In the genomic region with DNA sequence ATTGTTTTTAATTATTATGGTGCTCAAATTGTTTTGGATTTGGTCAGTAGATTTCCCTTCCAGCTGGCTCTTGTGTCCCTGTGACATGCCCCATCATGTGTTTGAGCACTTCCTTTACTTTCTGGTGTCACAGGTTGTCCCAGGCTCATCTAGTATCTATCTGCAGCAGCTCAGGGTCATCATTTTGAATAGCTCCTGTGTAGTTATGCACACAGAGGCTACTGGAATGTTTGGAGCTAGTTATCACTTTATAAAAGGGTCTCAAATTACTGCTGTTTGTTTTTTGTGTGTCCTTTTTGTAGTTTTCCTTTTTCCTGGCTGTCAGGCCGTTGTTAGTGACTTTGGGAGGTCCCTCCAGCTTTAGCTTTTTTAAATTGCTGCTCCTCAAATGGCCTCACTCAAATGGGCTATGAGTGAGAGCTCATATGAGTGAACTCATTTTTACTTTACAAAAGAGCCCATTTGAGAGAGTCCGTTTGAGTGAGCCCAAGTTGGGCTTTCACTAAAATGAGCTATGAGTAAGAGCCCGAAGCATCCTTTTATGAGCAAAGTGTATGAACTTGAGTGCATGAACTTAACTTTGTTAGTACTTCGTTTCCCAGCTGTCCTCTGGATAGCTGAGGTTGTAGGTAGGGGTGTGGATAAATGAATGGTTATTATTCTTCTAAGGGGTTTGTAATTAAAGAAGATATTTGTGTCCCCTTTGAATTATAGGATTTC, we compare ENCODE assay signal across 22 cellular contexts. TPM values are rescaled to one million over a fixed set of nuclear protein-coding genes. Genes with fewer than 3 reads are reported as not detected.
DNase-seq lines count a peak whose midpoint lies in the region; ATAC-seq and TF ChIP-seq lines count a peak whose summit lies in the region.
"Had no signal": no experiment of that assay in that cellular context is flagged by ENCODE, and none has a peak within 500 bp of the region (broad histone marks: within the 10 kb centered on the region; RNA-seq: fewer than 3 reads in every experiment).

No MANE protein-coding gene starts in this region.

- H3K9me3 Mint-ChIP-seq in activated naive CD4-positive, alpha-beta T cell treated with anti-CD3 and anti-CD28 coated beads, Interleukin-2, amount 50 U/mL, for 72 hours = no peaks in the 10 kb centered on the region
- H3K9me3 Mint-ChIP-seq: CD4-positive, CD25-positive, alpha-beta regulatory T cell had no signal

- TF ChIP-seq CTCF in foreskin fibroblast (IDR thresholded peaks at IDR 0.05; ENCODE audit: low read depth, low read length) = no peak

- ATAC-seq in activated naive CD4-positive, alpha-beta T cell treated with anti-CD3 and anti-CD28 coated beads, Interleukin-2, amount 50 U/mL, for 72 hours = no peak
- no peak for ATAC-seq in HG03097 (IDR thresholded peaks at IDR 0.05; ENCODE audit: low FRiP score, unreplicated experiment)
- ATAC-seq: Right ventricle myocardium inferior, SK-N-SH treated with all-trans-retinoic acid at 6 μM for 48 hours had no signal

- peaks cover 16 to 30% of the 10 kb centered on the region in 2 donors for H3K36me3 Mint-ChIP-seq in activated naive CD4-positive, alpha-beta T cell treated with anti-CD3 and anti-CD28 coated beads, Interleukin-2, amount 50 U/mL, for 72 hours

- H3K4me3 ChIP-seq in foreskin fibroblast (ENCODE audit: low read depth in 1 of 2, low read length in 2 of 2) = no peak overlapping the region
- H3K4me3 ChIP-seq: BLaER1, HAP-1, PC-9, SJCRH30 had no signal

- peak overlapping the region; percentile 14 to 61 for H3K27ac Mint-ChIP-seq in activated naive CD4-positive, alpha-beta T cell treated with anti-CD3 and anti-CD28 coated beads, Interleukin-2, amount 50 U/mL, for 72 hours

- no peak for DNase-seq in activated naive CD4-positive, alpha-beta T cell treated with anti-CD3 and anti-CD28 coated beads, Interleukin-2, amount 50 U/mL, for 72 hours (ENCODE audit: low spot score in 2 of 2)
- DNase-seq in activated naive CD4-positive, alpha-beta T cell treated with anti-CD3 and anti-CD28 coated beads, Interleukin-2, amount 50 U/mL, for 16 hours = no peak
- DNase-seq in M059J (ENCODE audit: low read depth) (peak; percentile 22), foreskin fibroblast (peak; percentile 20 to 57), epidermal melanocyte (ENCODE audit: insufficient read length, low spot score) (no peak), NCI-H446 treated with DMSO at 0.1 percent for 48 hours (lab: John Stamatoyannopoulos, UW) (no peak)
- DNase-seq: CD4-positive, CD25-positive, alpha-beta regulatory T cell; GOT3; MV-4-11; NCI-H1105; NCI-H1436 treated with DMSO at 0.1 percent for 48 hours; NCI-H187 treated with DMSO at 0.1 percent for 48 hours; NCI-H526; NCI-H82; NK-92 treated with Interleukin-12 subunit alpha and Interleukin-12 subunit beta, amount 100 ng/mL, for 24 hours; PC-9; SJCRH30 had no signal

RNA-seq across cellular contexts. Expression of gene SQOR, which starts 43.8 kb away (rescaled TPM):
- total RNA-seq in activated naive CD4-positive, alpha-beta T cell treated with anti-CD3 and anti-CD28 coated beads, Interleukin-2, amount 50 U/mL, for 72 hours = 100 to 1,000 TPM in 1 of 2 donors, 10 to 100 TPM in 1; 98.6 to 114 TPM
- total RNA-seq in M059J (2014; rRNA removed; shearing (Covaris generic)) = 30.8 and 47.0 TPM in 2 replicates

Comparison
In these comparisons a context has a peak if more than half of its experiments do, and no peak if none do; other contexts are left out.
1. DNase-seq: peak in M059J (single experiment) and foreskin fibroblast (2 of 2); none in activated naive CD4-positive, alpha-beta T cell treated with anti-CD3 and anti-CD28 coated beads, Interleukin-2, amount 50 U/mL, for 72 hours (0 of 2), activated naive CD4-positive, alpha-beta T cell treated with anti-CD3 and anti-CD28 coated beads, Interleukin-2, amount 50 U/mL, for 16 hours (single experiment), epidermal melanocyte (single experiment) and NCI-H446 treated with DMSO at 0.1 percent for 48 hours (single experiment).